1 cellular context compared by ENCODE assay signal in genomic region chr10:30099706-30100105, GRCh38. TPM values are rescaled to one million over a fixed set of nuclear protein-coding genes. Genes with fewer than 3 reads are reported as not detected.
"Had no signal": no experiment of that assay in that cellular context is flagged by ENCODE, and none has a peak within 500 bp of the region (broad histone marks: within the 10 kb centered on the region; RNA-seq: fewer than 3 reads in every experiment).

No MANE protein-coding gene starts in this region.

RNA-seq across cellular contexts. Expression of gene JCAD, which starts 40.3 kb away (rescaled TPM):
- total RNA-seq: activated CD4-positive, alpha-beta T cell treated with anti-CD3 and anti-CD28 coated beads for 36 hours had no signal
